2 cellular contexts compared by ENCODE assay signal in the genomic region with DNA sequence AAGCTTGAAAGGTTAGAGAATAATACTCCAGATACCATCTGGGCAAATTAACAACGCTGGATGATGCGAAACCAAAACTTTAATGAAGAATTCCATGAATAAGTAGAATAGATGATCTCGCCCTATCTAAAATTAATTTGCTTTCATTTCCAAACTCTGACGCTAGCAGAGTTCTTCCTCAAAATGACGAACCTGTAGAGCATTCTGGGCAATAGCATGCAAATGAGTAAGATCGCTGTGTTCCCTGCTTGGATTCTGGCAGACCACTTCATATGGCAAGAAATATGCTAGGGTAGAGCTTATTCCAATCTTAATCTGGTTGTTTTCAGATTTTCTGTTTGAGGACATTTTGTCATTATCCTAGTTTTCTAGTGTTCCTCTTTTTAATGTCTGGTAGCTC.
TF ChIP-seq lines count a peak whose summit lies in the region.

No MANE protein-coding gene starts in this region.

TF ChIP-seq in IMR-90, 13 proteins besides CTCF, POLR2A, EP300 and RAD21:
- TF ChIP-seq MAZ (IDR thresholded peaks at IDR 0.05; ENCODE audit: borderline replicate concordance, low read depth, low read length) (no peak), RFX5 (IDR thresholded peaks at IDR 0.05; ENCODE audit: low read depth, low read length) (no peak), FOS (IDR thresholded peaks at IDR 0.05; ENCODE audit: low read depth, low read length) (no peak), MXI1 (IDR thresholded peaks at IDR 0.05; ENCODE audit: borderline replicate concordance, low read depth, low read length) (no peak), NFE2L2 (IDR thresholded peaks at IDR 0.05; ENCODE audit: low read depth, low read length) (no peak), SMC3 (IDR thresholded peaks at IDR 0.05; ENCODE audit: low read depth, low read length) (no peak), USF2 (IDR thresholded peaks at IDR 0.05; ENCODE audit: low read depth, low read length) (no peak), RCOR1 (IDR thresholded peaks at IDR 0.05; ENCODE audit: insufficient replicate concordance, low read length) (no peak), BHLHE40 (IDR thresholded peaks at IDR 0.05; ENCODE audit: low read depth, low read length) (no peak), CHD1 (IDR thresholded peaks at IDR 0.05; ENCODE audit: low read depth, low read length) (no peak), CEBPB (IDR thresholded peaks at IDR 0.05; ENCODE audit: low read depth, low read length) (no peak)

TF ChIP-seq in GM12878, 131 proteins besides CTCF, POLR2A, EP300 and RAD21:
- TF ChIP-seq KDM1A (IDR thresholded peaks at IDR 0.05; ENCODE audit: borderline replicate concordance) (no peak), JUND (IDR thresholded peaks at IDR 0.05; ENCODE audit: low read depth, low read length) (no peak), NR2C2 (IDR thresholded peaks at IDR 0.05; ENCODE audit: borderline replicate concordance, control insufficient read depth, insufficient read length, low read depth) (no peak), REST (IDR thresholded peaks at IDR 0.05; ENCODE audit: low read depth, low read length) (no peak)
